Comparison of ENCODE assay signal across 17 cellular contexts in genomic region chr20:5887386-5887785, GRCh38. TPM values are rescaled to one million over a fixed set of nuclear protein-coding genes. Genes with fewer than 3 reads are reported as not detected.
DNase-seq lines count a peak whose midpoint lies in the region; ATAC-seq and TF ChIP-seq lines count a peak whose summit lies in the region.
"Had no signal": no experiment of that assay in that cellular context is flagged by ENCODE, and none has a peak within 500 bp of the region (broad histone marks: within the 10 kb centered on the region; RNA-seq: fewer than 3 reads in every experiment).

No MANE protein-coding gene starts in this region.

- intact Hi-C loops in heart left ventricle (cut with DNase I), result loop anchor here in 4 of 10 donors (2.0 to 10.0 kb wide), 4 partner anchors 50 to 55 kb away; no protein-coding TSS in a partner anchor

- DNase-seq in NCI-H146 (lab: John Stamatoyannopoulos, UW) (peak; percentile 41), NCI-H146 treated with DMSO at 0.1 percent for 48 hours (lab: John Stamatoyannopoulos, UW; ENCODE audit: unreplicated experiment) (no peak), NCI-H2196 treated with DMSO at 0.1 percent for 48 hours (lab: John Stamatoyannopoulos, UW; ENCODE audit: unreplicated experiment) (peak; percentile 32), heart left ventricle (no peak), RKO (ENCODE audit: low spot score) (no peak), DMS53 treated with DMSO at 0.1 percent for 48 hours (lab: John Stamatoyannopoulos, UW; ENCODE audit: unreplicated experiment) (no peak), GM20000 (ENCODE audit: low spot score) (no peak)
- DNase-seq: CD8-positive, alpha-beta T cell; HFFc6; NCI-H1105 treated with DMSO at 0.1 percent for 48 hours; NCI-H226; NCI-H526; NK-92 treated with Interleukin-12 subunit alpha and Interleukin-12 subunit beta, amount 100 ng/mL, for 24 hours; RPMI8226 had no signal

- H3K79me2 ChIP-seq in parathyroid adenoma, result no peaks in the 10 kb centered on the region

- no peak for TF ChIP-seq CTCF in heart left ventricle (IDR thresholded peaks at IDR 0.05)
- TF ChIP-seq CTCF in parathyroid adenoma (IDR thresholded peaks at IDR 0.05), result no peak
- TF ChIP-seq CTCF in GM20000 (IDR thresholded peaks at IDR 0.05; ENCODE audit: extremely low read depth, missing control alignments), result no peak

- H3K36me3 ChIP-seq in heart left ventricle (no peaks in the 10 kb centered on the region), parathyroid adenoma (ENCODE audit: control insufficient read depth, insufficient read depth, low read length) (no peaks in the 10 kb centered on the region)
- H3K36me3 ChIP-seq: BLaER1 had no signal

- H3K9ac ChIP-seq in parathyroid adenoma, result no peak overlapping the region
- H3K9ac ChIP-seq: BLaER1, KMS-11 had no signal

- H3K4me3 ChIP-seq in heart left ventricle, result no peak overlapping the region
- no peak overlapping the region for H3K4me3 ChIP-seq in parathyroid adenoma (ENCODE audit: low read depth, low read length)
- H3K4me3 ChIP-seq: BLaER1 had no signal

- WGBS in heart left ventricle, 4 donors, result 63 to 83% (median 76%) methylated on average over 3 to 5 of the region's 5 CpGs

- H3K27me3 ChIP-seq in heart left ventricle (no peaks in the 10 kb centered on the region), parathyroid adenoma (ENCODE audit: control insufficient read depth, insufficient read depth, low read length) (no peaks in the 10 kb centered on the region)
- H3K27me3 ChIP-seq: BLaER1 had no signal

- ATAC-seq in heart left ventricle, result peak in 3 of 4 donors; percentile 10 to 31 (median 30)
- ATAC-seq: CD8-positive, alpha-beta T cell had no signal

- peaks cover 0 to 22% (median 1%) of the 10 kb centered on the region in 12 donors for H3K4me1 ChIP-seq in heart left ventricle
- peaks cover 6% of the 10 kb centered on the region for H3K4me1 ChIP-seq in parathyroid adenoma

- TF ChIP-seq POLR2A in heart left ventricle (IDR thresholded peaks at IDR 0.05), result no peak

- H3K4me2 ChIP-seq in parathyroid adenoma (ENCODE audit: low read length), result no peak overlapping the region
- H3K4me2 ChIP-seq: BLaER1, KMS-11 had no signal

- peak overlapping the region; percentile 65 for H2AFZ ChIP-seq in parathyroid adenoma

- peak overlapping the region in 11 of 12 donors; percentile 7 to 89 (median 63) for H3K27ac ChIP-seq in heart left ventricle
- H3K27ac ChIP-seq in parathyroid adenoma, result peak overlapping the region; percentile 43
- H3K27ac ChIP-seq: BLaER1, KMS-11 had no signal

- H3K9me3 ChIP-seq in heart left ventricle, result no peaks in the 10 kb centered on the region
- no peaks in the 10 kb centered on the region for H3K9me3 ChIP-seq in parathyroid adenoma (ENCODE audit: control insufficient read depth, low read length)
- H3K9me3 ChIP-seq: BLaER1 had no signal

RNA-seq across cellular contexts. Expression of gene CHGB, which starts 23.9 kb away (rescaled TPM):
- total RNA-seq in heart left ventricle, result 1 to 10 TPM in 8 of 9 donors, under 1 TPM in 1; 0.79 to 9.1 (median 4.5) TPM
- polyA plus RNA-seq in heart left ventricle, result 1 to 10 TPM; 1.9 to 2.1 TPM
- total RNA-seq: CD8-positive, alpha-beta T cell had no signal

Comparison
In these comparisons a context has a peak if more than half of its experiments do, and no peak if none do; other contexts are left out.
1. DNase-seq: peak in NCI-H146 (single experiment) and NCI-H2196 treated with DMSO at 0.1 percent for 48 hours (single experiment); none in NCI-H146 treated with DMSO at 0.1 percent for 48 hours (single experiment), heart left ventricle (0 of 5), RKO (single experiment), DMS53 treated with DMSO at 0.1 percent for 48 hours (single experiment) and GM20000 (single experiment).